ENCODE assay signal across 17 cellular contexts in genomic region chr3:186471781-186472180, GRCh38.
"Had no signal": no experiment of that assay in that cellular context is flagged by ENCODE, and none has a peak within 500 bp of the region (broad histone marks: within the 10 kb centered on the region; RNA-seq: fewer than 3 reads in every experiment).

No MANE protein-coding gene starts in this region.

- H3K36me3 Mint-ChIP-seq: activated naive CD4-positive, alpha-beta T cell treated with anti-CD3 and anti-CD28 coated beads, Interleukin-2, amount 50 U/mL, for 24 hours; mesothelial cell of epicardium; natural killer cell treated with Interleukin-12 subunit alpha and Interleukin-12 subunit beta and Interleukin-15 and Interleukin-18, amount 100 ng/mL, for 72 hours had no signal

- H3K27ac ChIP-seq: ascending aorta, gastroesophageal sphincter, heart right ventricle, left lung, upper lobe of right lung had no signal

- H3K9me3 ChIP-seq: ascending aorta, gastroesophageal sphincter, heart right ventricle, left lung, upper lobe of right lung had no signal

- H3K27me3 Mint-ChIP-seq: activated CD4-positive, alpha-beta T cell treated with anti-CD3 and anti-CD28 coated beads, Interleukin-2, amount 10 ng/mL, durations not matched to agents 7 days and 5 days; activated naive CD4-positive, alpha-beta T cell treated with anti-CD3 and anti-CD28 coated beads, Interleukin-2, amount 50 U/mL, for 24 hours had no signal

- H3K4me3 ChIP-seq: ascending aorta, gastroesophageal sphincter, heart right ventricle, left lung, upper lobe of right lung had no signal

- H3K4me3 Mint-ChIP-seq: activated CD4-positive, alpha-beta T cell treated with anti-CD3 and anti-CD28 coated beads, Interleukin-2, amount 10 ng/mL, durations not matched to agents 7 days and 5 days; activated CD8-positive, alpha-beta T cell treated with anti-CD3 and anti-CD28 coated beads, Interleukin-2, amount 10 ng/mL, durations not matched to agents 7 days and 5 days; activated naive CD4-positive, alpha-beta T cell treated with anti-CD3 and anti-CD28 coated beads, Interleukin-2, amount 50 U/mL, for 24 hours; activated T-cell treated with anti-CD3 and anti-CD28 coated beads, Interleukin-2, amount 50 U/mL, for 72 hours; mesothelial cell of epicardium; natural killer cell treated with Interleukin-12 subunit alpha and Interleukin-12 subunit beta and Interleukin-15 and Interleukin-18, amount 100 ng/mL, for 72 hours had no signal

- DNase-seq: activated CD4-positive, alpha-beta T cell treated with anti-CD3 and anti-CD28 coated beads, Interleukin-2, amount 10 ng/mL, durations not matched to agents 7 days and 5 days; activated CD8-positive, alpha-beta T cell treated with anti-CD3 and anti-CD28 coated beads, Interleukin-2, amount 10 ng/mL, durations not matched to agents 7 days and 5 days; activated gamma-delta T cell; activated T-cell treated with anti-CD3 and anti-CD28 coated beads, Interleukin-2, amount 50 U/mL, for 72 hours; effector CD4-positive, alpha-beta T cell; heart right ventricle; left lung; stimulated activated CD8-positive, alpha-beta memory T cell treated with anti-CD3 and anti-CD28 coated beads, Interleukin-4, amount 100 ng/mL, for 48 hours; stimulated activated naive CD4-positive, alpha-beta T cell; T-helper 9 cell; upper lobe of right lung had no signal

- H3K36me3 ChIP-seq: ascending aorta, gastroesophageal sphincter, heart right ventricle, left lung, upper lobe of right lung had no signal

- H3K4me1 ChIP-seq: ascending aorta, left lung, upper lobe of right lung had no signal

- H3K9me3 Mint-ChIP-seq: activated CD4-positive, alpha-beta T cell treated with anti-CD3 and anti-CD28 coated beads, Interleukin-2, amount 10 ng/mL, durations not matched to agents 7 days and 5 days; activated naive CD4-positive, alpha-beta T cell treated with anti-CD3 and anti-CD28 coated beads, Interleukin-2, amount 50 U/mL, for 24 hours; activated T-cell treated with anti-CD3 and anti-CD28 coated beads, Interleukin-2, amount 50 U/mL, for 72 hours; mesothelial cell of epicardium; natural killer cell treated with Interleukin-12 subunit alpha and Interleukin-12 subunit beta and Interleukin-15 and Interleukin-18, amount 100 ng/mL, for 72 hours had no signal

- H3K27ac Mint-ChIP-seq: activated CD4-positive, alpha-beta T cell treated with anti-CD3 and anti-CD28 coated beads, Interleukin-2, amount 10 ng/mL, durations not matched to agents 7 days and 5 days; activated CD8-positive, alpha-beta T cell treated with anti-CD3 and anti-CD28 coated beads, Interleukin-2, amount 10 ng/mL, durations not matched to agents 7 days and 5 days; activated naive CD4-positive, alpha-beta T cell treated with anti-CD3 and anti-CD28 coated beads, Interleukin-2, amount 50 U/mL, for 24 hours; activated T-cell treated with anti-CD3 and anti-CD28 coated beads, Interleukin-2, amount 50 U/mL, for 72 hours; mesothelial cell of epicardium; natural killer cell treated with Interleukin-12 subunit alpha and Interleukin-12 subunit beta and Interleukin-15 and Interleukin-18, amount 100 ng/mL, for 72 hours had no signal

- H3K4me1 Mint-ChIP-seq: activated CD4-positive, alpha-beta T cell treated with anti-CD3 and anti-CD28 coated beads, Interleukin-2, amount 10 ng/mL, durations not matched to agents 7 days and 5 days; activated naive CD4-positive, alpha-beta T cell treated with anti-CD3 and anti-CD28 coated beads, Interleukin-2, amount 50 U/mL, for 24 hours had no signal

- H3K27me3 ChIP-seq: ascending aorta, gastroesophageal sphincter, left lung, upper lobe of right lung had no signal

- ATAC-seq: activated CD8-positive, alpha-beta T cell treated with anti-CD3 and anti-CD28 coated beads, Interleukin-2, amount 10 ng/mL, durations not matched to agents 7 days and 5 days; activated T-cell treated with anti-CD3 and anti-CD28 coated beads, Interleukin-2, amount 50 U/mL, for 72 hours; esophagus mucosa; gastroesophageal sphincter; heart right ventricle; left lung; natural killer cell treated with Interleukin-12 subunit alpha and Interleukin-12 subunit beta and Interleukin-15 and Interleukin-18, amount 100 ng/mL, for 72 hours; upper lobe of right lung had no signal
